ENCODE assay signal across 21 cellular contexts in the genomic region with DNA sequence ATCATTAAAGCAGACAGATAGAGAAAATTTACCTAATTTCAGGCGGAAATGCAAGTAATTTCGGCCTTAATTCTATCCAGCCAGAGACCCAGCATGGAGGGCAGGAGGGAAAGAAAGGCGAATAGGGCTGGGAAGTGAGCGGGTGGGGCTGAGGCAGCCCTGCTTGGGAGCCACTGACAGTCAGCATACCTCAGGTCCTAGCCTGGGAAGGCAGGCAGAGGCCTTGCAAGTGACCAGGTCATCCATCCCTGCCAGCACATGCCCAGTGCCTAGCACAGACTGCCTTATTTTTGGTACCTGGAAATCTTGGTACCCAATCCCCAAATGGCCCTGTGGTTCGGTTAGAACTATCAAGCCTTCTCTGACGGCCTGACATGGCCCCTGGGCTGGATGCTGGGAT. TPM values are rescaled to one million over a fixed set of nuclear protein-coding genes. Genes with fewer than 3 reads are reported as not detected.
DNase-seq lines count a peak whose midpoint lies in the region; ATAC-seq and TF ChIP-seq lines count a peak whose summit lies in the region.
"Had no signal": no experiment of that assay in that cellular context is flagged by ENCODE, and none has a peak within 500 bp of the region (broad histone marks: within the 10 kb centered on the region; RNA-seq: fewer than 3 reads in every experiment).

No MANE protein-coding gene starts in this region.

- H3K4me2 ChIP-seq in mesenchymal stem cell (ENCODE audit: low read length, poor library complexity, severe bottlenecking): peak overlapping the region; percentile 64

- H2BK15ac ChIP-seq in mesenchymal stem cell (ENCODE audit: low read depth, poor library complexity, severe bottlenecking): no peak overlapping the region

- H3K27ac ChIP-seq in ascending aorta: peak overlapping the region; percentile 95 to 96
- no peak overlapping the region for H3K27ac ChIP-seq in mesenchymal stem cell (ENCODE audit: low read length, poor library complexity, severe bottlenecking)
- H3K27ac ChIP-seq in vagina: peak overlapping the region; percentile 87
- no peak overlapping the region for H3K27ac ChIP-seq in SJCRH30
- H3K27ac ChIP-seq: cardiac muscle cell, hepatocyte, psoas muscle had no signal

- H3K4ac ChIP-seq in mesenchymal stem cell (ENCODE audit: low read depth in 1 of 2, low read length in 2 of 2): no peak overlapping the region

- TF ChIP-seq POLR2A in vagina (IDR thresholded peaks at IDR 0.05): no peak

- no peak overlapping the region for H4K8ac ChIP-seq in mesenchymal stem cell (ENCODE audit: low read length)

- H3K23ac ChIP-seq in mesenchymal stem cell (ENCODE audit: low read length in 2 of 2): no peak overlapping the region

- H3K36me3 ChIP-seq in ascending aorta (peaks cover 13% of the 10 kb centered on the region in 2 donors), mesenchymal stem cell (ENCODE audit: control insufficient read depth in 1 of 2, insufficient read depth in 2 of 2, low read depth in 1 of 2, low read length in 2 of 2) (peaks cover 0 to 31% of the 10 kb centered on the region in 2 experiments), vagina (no peaks in the 10 kb centered on the region), SJCRH30 (no peaks in the 10 kb centered on the region)
- H3K36me3 ChIP-seq: cardiac muscle cell had no signal

- 82% methylated on average over 6 of the region's 6 CpGs for WGBS in mesenchymal stem cell

- no peak overlapping the region for H3K14ac ChIP-seq in mesenchymal stem cell (ENCODE audit: low read length in 2 of 2)

- peak; percentile 29 for DNase-seq in Right ventricle myocardium superior
- DNase-seq in left ventricle myocardium superior: no peak
- peak in 1 of 2 donors; percentile 62 for DNase-seq in ascending aorta (ENCODE audit: low spot score in 2 of 2)
- DNase-seq in mesenchymal stem cell: no peak
- no peak for DNase-seq in vagina (ENCODE audit: extremely low spot score in 2 of 2)
- no peak for DNase-seq in SJCRH30
- DNase-seq in SIG-M5 treated with dmso at 0.1 percent for 504 hours (lab: John Stamatoyannopoulos, UW; ENCODE audit: unreplicated experiment): no peak
- DNase-seq: activated CD4-positive, alpha-beta T cell treated with anti-CD3 and anti-CD28 coated beads for 48 hours; activated naive CD8-positive, alpha-beta T cell treated with anti-CD3 and anti-CD28 coated beads, Interleukin-2, amount 10 ng/mL, durations not matched to agents 7 days and 5 days; activated T-cell treated with anti-CD3 and anti-CD28 coated beads, Interleukin-2, amount 50 U/mL, for 1 hour; effector CD8-positive, alpha-beta T cell; NCI-H146; NCI-H2227 treated with DMSO at 0.1 percent for 48 hours; psoas muscle; stimulated activated CD4-positive, alpha-beta T cell treated with anti-CD3 and anti-CD28 coated beads, Interleukin-12 subunit alpha, Interleukin-12 subunit beta, amount 100 ng/mL, for 4 hours had no signal

- H2AK5ac ChIP-seq in mesenchymal stem cell (ENCODE audit: low read length, severe bottlenecking): no peak overlapping the region

- intact Hi-C loops in Right ventricle myocardium superior (cut with DNase I) (no loop called here), left ventricle myocardium superior (cut with micrococcal nuclease) (loop anchor here (10.0 kb wide), 1 partner anchor 456 kb away; the partner anchor contains the start of gene TDRD15), ascending aorta (cut with DNase I) (loop anchor here (5.0 kb wide), 1 partner anchor 54 kb away; no protein-coding TSS in a partner anchor), vagina (cut with DNase I) (loop anchor here (10.0 kb wide), 1 partner anchor 446 kb away; no protein-coding TSS in a partner anchor)

- no peaks in the 10 kb centered on the region for H3K27me3 ChIP-seq in ascending aorta
- H3K27me3 ChIP-seq in mesenchymal stem cell (ENCODE audit: control insufficient read depth in 1 of 2, insufficient read depth in 1 of 2, low read length in 2 of 2): peaks cover 24 to 91% of the 10 kb centered on the region in 2 experiments
- no peaks in the 10 kb centered on the region for H3K27me3 ChIP-seq in vagina
- no peaks in the 10 kb centered on the region; the same call in 1 of the 2 replicates for H3K27me3 ChIP-seq in SJCRH30

- H2BK120ac ChIP-seq in mesenchymal stem cell (ENCODE audit: low read depth, low read length): no peak overlapping the region

- no peak overlapping the region for H2BK5ac ChIP-seq in mesenchymal stem cell (ENCODE audit: low read depth, low read length, poor library complexity, severe bottlenecking)

- no peak overlapping the region for H4K91ac ChIP-seq in mesenchymal stem cell (ENCODE audit: low read length)

- peaks cover 3 to 30% of the 10 kb centered on the region in 2 donors for H3K4me1 ChIP-seq in ascending aorta
- H3K4me1 ChIP-seq in mesenchymal stem cell (ENCODE audit: control insufficient read depth, insufficient read depth, low read depth, low read length): peaks cover 44% of the 10 kb centered on the region
- H3K4me1 ChIP-seq in vagina: peaks cover 45% of the 10 kb centered on the region
- H3K4me1 ChIP-seq in SJCRH30: no peaks in the 10 kb centered on the region

- H3K4me3 ChIP-seq in ascending aorta (peak overlapping the region; percentile 49 to 72), mesenchymal stem cell (ENCODE audit: insufficient read depth in 1 of 2, low read depth in 1 of 2, low read length in 2 of 2) (peak overlapping the region in 1 of 2 experiments; percentile 36), vagina (peak overlapping the region; percentile 57 to 60), SJCRH30 (no peak overlapping the region)
- H3K4me3 ChIP-seq: hepatocyte had no signal

- H3K79me1 ChIP-seq in mesenchymal stem cell (replicated peaks; ENCODE audit: low read length, poor library complexity, severe bottlenecking): peaks cover 10% of the 10 kb centered on the region

- no peaks in the 10 kb centered on the region for H3K9me3 ChIP-seq in ascending aorta
- H3K9me3 ChIP-seq in mesenchymal stem cell (ENCODE audit: control insufficient read depth, low read length): no peaks in the 10 kb centered on the region
- no peaks in the 10 kb centered on the region for H3K9me3 ChIP-seq in vagina
- no peaks in the 10 kb centered on the region for H3K9me3 ChIP-seq in SJCRH30 (replicated peaks)
- H3K9me3 ChIP-seq: psoas muscle had no signal

- no peak overlapping the region for H2AFZ ChIP-seq in mesenchymal stem cell (ENCODE audit: low read depth, low read length)

- H2BK12ac ChIP-seq in mesenchymal stem cell (ENCODE audit: low read length in 2 of 2): no peak overlapping the region

- ATAC-seq in Right ventricle myocardium superior (ENCODE audit: poor library complexity) (no peak), left ventricle myocardium superior (no peak), HG02642 (IDR thresholded peaks at IDR 0.05; ENCODE audit: poor library complexity, unreplicated experiment) (no peak)
- ATAC-seq: psoas muscle, Right ventricle myocardium inferior had no signal

- H3K9ac ChIP-seq in mesenchymal stem cell (ENCODE audit: low read length): no peak overlapping the region

- no peak for TF ChIP-seq CTCF in ascending aorta (IDR thresholded peaks at IDR 0.05)
- no peak for TF ChIP-seq CTCF in vagina (IDR thresholded peaks at IDR 0.05)

- H3K18ac ChIP-seq in mesenchymal stem cell (ENCODE audit: low read depth in 1 of 2, low read length in 2 of 2): no peak overlapping the region

RNA-seq across cellular contexts. Expression of gene GDF7, which starts 1.5 kb away (rescaled TPM):
- 0.38 TPM for total RNA-seq in Right ventricle myocardium superior
- total RNA-seq in left ventricle myocardium superior: 0.32 TPM
- total RNA-seq in ascending aorta: 11.6 TPM
- polyA plus RNA-seq in mesenchymal stem cell (2013, experiment 1 of 2): 0.23 TPM
- 0.25 TPM for polyA plus RNA-seq in mesenchymal stem cell (2013, experiment 2 of 2)
- total RNA-seq in vagina: 9.3 TPM
- total RNA-seq in SJCRH30 (2014; rRNA removed; shearing (Covaris generic)): 0.02 and 0.03 TPM in 2 replicates
- total RNA-seq: A673; activated naive CD8-positive, alpha-beta T cell treated with anti-CD3 and anti-CD28 coated beads, Interleukin-2, amount 10 ng/mL, durations not matched to agents 7 days and 5 days; LHCN-M2 had no signal

RNA-seq across cellular contexts. Expression of gene HS1BP3, which starts 17.6 kb away (rescaled TPM):
- total RNA-seq in Right ventricle myocardium superior: 19.7 TPM
- total RNA-seq in left ventricle myocardium superior: 20.2 TPM
- 40.0 TPM for total RNA-seq in ascending aorta
- polyA plus RNA-seq in mesenchymal stem cell (2013, experiment 1 of 2): 42.4 TPM
- 39.8 TPM for polyA plus RNA-seq in mesenchymal stem cell (2013, experiment 2 of 2)
- 23.1 TPM for total RNA-seq in vagina
- 14.0 and 14.7 TPM in 2 replicates for total RNA-seq in SJCRH30 (2014; rRNA removed; shearing (Covaris generic))

Comparison
In these comparisons a context has a peak if more than half of its experiments do, and no peak if none do; other contexts are left out.
1. H3K27ac ChIP-seq: peak in ascending aorta (2 of 2) and vagina (single experiment); none in mesenchymal stem cell (single experiment) and SJCRH30 (single experiment).